23 cellular contexts compared by ENCODE assay signal in genomic region chr18:13973061-13973460, GRCh38. TPM values are rescaled to one million over a fixed set of nuclear protein-coding genes. Genes with fewer than 3 reads are reported as not detected.
"Had no signal": no experiment of that assay in that cellular context is flagged by ENCODE, and none has a peak within 500 bp of the region (broad histone marks: within the 10 kb centered on the region; RNA-seq: fewer than 3 reads in every experiment).

No MANE protein-coding gene starts in this region.

- H3K36me3 ChIP-seq: stomach, thoracic aorta, upper lobe of left lung had no signal

- DNase-seq: activated CD4-positive, alpha-beta T cell treated with anti-CD3 and anti-CD28 coated beads, Interleukin-2, amount 50 U/mL, for 1 hour; activated CD4-positive, CD25-positive, alpha-beta regulatory T cell treated with anti-CD3 and anti-CD28 coated beads, Interleukin-2, amount 50 U/mL, for 72 hours; activated CD8-positive, alpha-beta memory T cell treated with anti-CD3 and anti-CD28 coated beads, Interleukin-2, amount 50 U/mL, for 48 hours; activated effector memory CD4-positive, alpha-beta T cell treated with Interleukin-2 at 50 U/mL for 16 hours; activated naive CD4-positive, alpha-beta T cell treated with anti-CD3 and anti-CD28 coated beads, Interleukin-2, amount 10 ng/mL, durations not matched to agents 7 days and 5 days; activated naive CD8-positive, alpha-beta T cell treated with anti-CD3 and anti-CD28 coated beads, Interleukin-2, amount 50 U/mL, for 24 hours; activated T-cell treated with anti-CD3 and anti-CD28 coated beads, Interleukin-2, amount 50 U/mL, for 48 hours; caudate nucleus; foreskin keratinocyte; mesenchymal stem cell; naive thymus-derived CD8-positive, alpha-beta T cell; stimulated activated CD4-positive, alpha-beta T cell treated with anti-CD3 and anti-CD28 coated beads, Interleukin-4, amount 100 ng/mL, for 1 hour; stomach; upper lobe of left lung had no signal

- ATAC-seq: activated naive CD8-positive, alpha-beta T cell treated with anti-CD3 and anti-CD28 coated beads, Interleukin-2, amount 50 U/mL, for 24 hours; foreskin keratinocyte; naive thymus-derived CD8-positive, alpha-beta T cell; sciatic nerve had no signal

- H3K4me3 ChIP-seq: dorsolateral prefrontal cortex, hepatocyte, smooth muscle cell, stomach, thoracic aorta, upper lobe of left lung had no signal

- H3K27me3 Mint-ChIP-seq: activated naive CD8-positive, alpha-beta T cell treated with anti-CD3 and anti-CD28 coated beads, Interleukin-2, amount 50 U/mL, for 24 hours; brain had no signal

- H3K36me3 Mint-ChIP-seq: activated naive CD4-positive, alpha-beta T cell treated with anti-CD3 and anti-CD28 coated beads, Interleukin-2, amount 10 ng/mL, durations not matched to agents 7 days and 5 days; brain; naive thymus-derived CD8-positive, alpha-beta T cell had no signal

- H3K27me3 ChIP-seq: dorsolateral prefrontal cortex, foreskin keratinocyte, hepatocyte, stomach, upper lobe of left lung had no signal

- H3K9ac ChIP-seq: parathyroid adenoma had no signal

- H3K27ac ChIP-seq: dorsolateral prefrontal cortex, epithelial cell of prostate, foreskin keratinocyte, hepatocyte, parathyroid adenoma, stomach, thoracic aorta, upper lobe of left lung had no signal

- H3K4me1 Mint-ChIP-seq: activated naive CD4-positive, alpha-beta T cell treated with anti-CD3 and anti-CD28 coated beads, Interleukin-2, amount 10 ng/mL, durations not matched to agents 7 days and 5 days; activated naive CD8-positive, alpha-beta T cell treated with anti-CD3 and anti-CD28 coated beads, Interleukin-2, amount 50 U/mL, for 24 hours; brain; naive thymus-derived CD8-positive, alpha-beta T cell had no signal

- H3K27ac Mint-ChIP-seq: activated naive CD4-positive, alpha-beta T cell treated with anti-CD3 and anti-CD28 coated beads, Interleukin-2, amount 10 ng/mL, durations not matched to agents 7 days and 5 days; activated naive CD8-positive, alpha-beta T cell treated with anti-CD3 and anti-CD28 coated beads, Interleukin-2, amount 50 U/mL, for 24 hours; naive thymus-derived CD8-positive, alpha-beta T cell had no signal

- H3K4me2 ChIP-seq: hepatocyte, smooth muscle cell had no signal

- H3K9me3 Mint-ChIP-seq: activated naive CD8-positive, alpha-beta T cell treated with anti-CD3 and anti-CD28 coated beads, Interleukin-2, amount 50 U/mL, for 24 hours had no signal

- H3K79me2 ChIP-seq: hepatocyte, parathyroid adenoma had no signal

- H3K4me3 Mint-ChIP-seq: activated naive CD4-positive, alpha-beta T cell treated with anti-CD3 and anti-CD28 coated beads, Interleukin-2, amount 10 ng/mL, durations not matched to agents 7 days and 5 days; activated naive CD8-positive, alpha-beta T cell treated with anti-CD3 and anti-CD28 coated beads, Interleukin-2, amount 50 U/mL, for 24 hours; naive thymus-derived CD8-positive, alpha-beta T cell had no signal

- H2AFZ ChIP-seq: hepatocyte, parathyroid adenoma had no signal

- H3K9me3 ChIP-seq: thoracic aorta, upper lobe of left lung had no signal

- H3K4me1 ChIP-seq: foreskin keratinocyte, parathyroid adenoma, stomach, upper lobe of left lung had no signal

RNA-seq across cellular contexts. Expression of gene MC2R, which starts 57.7 kb away (rescaled TPM):
- total RNA-seq: dorsolateral prefrontal cortex; foreskin keratinocyte; hepatocyte; liver; naive thymus-derived CD8-positive, alpha-beta T cell; sciatic nerve; smooth muscle cell; stomach; thoracic aorta; upper lobe of left lung had no signal
- polyA plus RNA-seq: foreskin keratinocyte; hepatocyte; liver; naive thymus-derived CD8-positive, alpha-beta T cell; smooth muscle cell had no signal
